Comparison of ENCODE assay signal across 9 cellular contexts in genomic region chr22:30238661-30239420, GRCh38. TPM values are rescaled to one million over a fixed set of nuclear protein-coding genes. Genes with fewer than 3 reads are reported as not detected.
DNase-seq lines count a peak whose midpoint lies in the region; ATAC-seq and TF ChIP-seq lines count a peak whose summit lies in the region.
"Had no signal": no experiment of that assay in that cellular context is flagged by ENCODE, and none has a peak within 500 bp of the region (broad histone marks: within the 10 kb centered on the region; RNA-seq: fewer than 3 reads in every experiment).

No MANE protein-coding gene starts in this region.

- CTCF ChIA-PET in HCT116 (lab: Charles Lee): interaction anchor here (0.8 to 1.0 kb wide), 2 partner anchors 17 to 24 kb away, joined by 3 read pairs; no protein-coding TSS in a partner anchor

- no peaks in the 10 kb centered on the region for H3K79me2 ChIP-seq in ACC112 (ENCODE audit: control insufficient read depth, insufficient read depth, low read length, unreplicated experiment)
- H3K79me2 ChIP-seq in HCT116 (ENCODE audit: insufficient read depth, low read length): peaks cover 13% of the 10 kb centered on the region; the same call in 1 of the 2 replicates

- DNase-seq in HCT116 (ENCODE audit: low read depth, low spot score): no peak
- DNase-seq in amniotic epithelial cell (ENCODE audit: low read depth): peak; percentile 89
- peak; percentile 92 for DNase-seq in left kidney (ENCODE audit: low read depth, low spot score)
- no peak for DNase-seq in tibial nerve (ENCODE audit: low spot score in 2 of 2)
- no peak for DNase-seq in hypothalamus (lab: John Stamatoyannopoulos, UW)
- DNase-seq: NCI-H1436 had no signal

- no peak for TF ChIP-seq RAD21 in HCT116 (IDR thresholded peaks at IDR 0.05; ENCODE audit: low read depth)

- H3K4me3 ChIP-seq in ACC112 (ENCODE audit: low read depth, low read length) (no peak overlapping the region), HCT116 (replicated peaks in 1 of 2; ENCODE audit: low read depth in 1 of 2, low read length in 2 of 2) (no peak overlapping the region), tibial nerve (no peak overlapping the region)

- no peak for TF ChIP-seq EP300 in tibial nerve (IDR thresholded peaks at IDR 0.05)

- POLR2A ChIA-PET in HCT116 (lab: Charles Lee): interaction anchor here (0.6 to 7.5 kb wide), 8 partner anchors 12 to 206 kb away, joined by 3 to 61 read pairs (median 5); no protein-coding TSS in a partner anchor

- no peaks in the 10 kb centered on the region; the same call in 1 of the 2 replicates for H3K36me3 ChIP-seq in ACC112 (ENCODE audit: insufficient read depth, low read length)
- peaks cover 4 to 23% of the 10 kb centered on the region in 2 experiments; a peak in 3 of 4 replicates for H3K36me3 ChIP-seq in HCT116 (ENCODE audit: control insufficient read depth in 1 of 2, insufficient read depth in 2 of 2, low read length in 2 of 2)
- no peaks in the 10 kb centered on the region for H3K36me3 ChIP-seq in tibial nerve

- ATAC-seq in HCT116 (peak; percentile 61), GM18868 (IDR thresholded peaks at IDR 0.05; ENCODE audit: unreplicated experiment) (no peak), HG03280 (IDR thresholded peaks at IDR 0.05; ENCODE audit: unreplicated experiment) (no peak)

- H3K4me1 ChIP-seq in ACC112 (ENCODE audit: control insufficient read depth, insufficient read depth, low read length, unreplicated experiment) (peaks cover 37% of the 10 kb centered on the region), HCT116 (ENCODE audit: control insufficient read depth in 1 of 2, insufficient read depth in 2 of 2, low read length in 2 of 2) (peaks cover 48 to 100% of the 10 kb centered on the region in 2 experiments), tibial nerve (peaks cover 0 to 27% (median 7%) of the 10 kb centered on the region in 4 donors)

- no peaks in the 10 kb centered on the region for H4K20me1 ChIP-seq in HCT116 (ENCODE audit: insufficient read depth)

- H3K27me3 ChIP-seq in ACC112 (ENCODE audit: insufficient read depth, low read length) (no peaks in the 10 kb centered on the region), HCT116 (ENCODE audit: insufficient read depth, low read length) (no peaks in the 10 kb centered on the region), tibial nerve (no peaks in the 10 kb centered on the region)

- H2AFZ ChIP-seq in ACC112 (ENCODE audit: low read length, unreplicated experiment): no peak overlapping the region
- H2AFZ ChIP-seq in HCT116 (ENCODE audit: low read depth, low read length, poor library complexity, severe bottlenecking): no peak overlapping the region

- no peak for TF ChIP-seq CTCF in HCT116 (IDR thresholded peaks at IDR 0.05 in 2 of 3, conservative IDR thresholded peaks at IDR 0.05 in 1 of 3; ENCODE audit: borderline replicate concordance in 1 of 3, insufficient read depth in 1 of 3, low read depth in 2 of 3, low read length in 2 of 3)
- TF ChIP-seq CTCF in tibial nerve (IDR thresholded peaks at IDR 0.05): no peak

- H3K9me3 ChIP-seq in HCT116 (ENCODE audit: control insufficient read depth in 1 of 2, insufficient read depth in 1 of 2, low read depth in 1 of 2, low read length in 2 of 2) (no peaks in the 10 kb centered on the region), tibial nerve (no peaks in the 10 kb centered on the region)

- no peak for TF ChIP-seq POLR2A in HCT116 (IDR thresholded peaks at IDR 0.05; ENCODE audit: borderline replicate concordance, extremely low read depth, insufficient read depth, insufficient read length)
- no peak for TF ChIP-seq POLR2A in tibial nerve (IDR thresholded peaks at IDR 0.05)

- H3K9me2 ChIP-seq in HCT116 (ENCODE audit: insufficient read depth): no peaks in the 10 kb centered on the region

- RAD21 ChIA-PET in HCT116 (lab: Charles Lee; ENCODE audit: low non-redundant PET in 1 of 2, low total read pairs in 2 of 2, uncharacterized antibody in 2 of 2, unreplicated experiment in 2 of 2): interaction anchor here (0.7 to 1.8 kb wide), 3 partner anchors 14 to 131 kb away, joined by 3 read pairs; no protein-coding TSS in a partner anchor

- peak overlapping the region; percentile 31 for H3K4me2 ChIP-seq in HCT116 (ENCODE audit: low read length)

- WGBS in tibial nerve, 2 donors: 73 to 74% methylated on average over 23 to 26 of the region's 26 CpGs

- intact Hi-C loops in HCT116 (cut with micrococcal nuclease): loop anchor here (5.0 kb wide), 1 partner anchor 132 kb away; no protein-coding TSS in a partner anchor

- BruUV-seq in HCT116 (replicated peaks; lab: Mats Ljungman, UMichigan): no TSS peak

- H3K9ac ChIP-seq in HCT116 (ENCODE audit: low read length): peak overlapping the region; percentile 42

- H3K27ac ChIP-seq in ACC112 (ENCODE audit: low read depth, low read length) (peak overlapping the region; percentile 26; the same call in 1 of the 2 replicates), HCT116 (ENCODE audit: low read depth, low read length) (peak overlapping the region; percentile 85), tibial nerve (no peak overlapping the region)

TF ChIP-seq in HCT116, 20 proteins besides CTCF, POLR2A, EP300 and RAD21:
- TF ChIP-seq SP1 (IDR thresholded peaks at IDR 0.05; ENCODE audit: low read depth) (peak; percentile 14; the same call in 1 of the 2 replicates), REST (IDR thresholded peaks at IDR 0.05; ENCODE audit: low read depth) (no peak), ZNF274 (IDR thresholded peaks at IDR 0.05; ENCODE audit: low read depth, low read length) (no peak), CBX3 (IDR thresholded peaks at IDR 0.05; ENCODE audit: low read depth) (no peak), MAX (IDR thresholded peaks at IDR 0.05) (peak; percentile 50), CEBPB (IDR thresholded peaks at IDR 0.05; ENCODE audit: low read depth) (no peak), EZH2phosphoT487 (IDR thresholded peaks at IDR 0.05; ENCODE audit: borderline replicate concordance) (no peak), ATF3 (IDR thresholded peaks at IDR 0.05) (no peak), SIN3A (IDR thresholded peaks at IDR 0.05; ENCODE audit: low read depth) (no peak), SRF (IDR thresholded peaks at IDR 0.05; ENCODE audit: low read depth) (no peak), JUND (IDR thresholded peaks at IDR 0.05) (no peak), POLR2AphosphoS5 (IDR thresholded peaks at IDR 0.05; ENCODE audit: low read depth, low read length) (0 out of 2 replicates have a peak, but pooled peaks have one; percentile 16), ELF1 (IDR thresholded peaks at IDR 0.05; ENCODE audit: borderline replicate concordance, low read depth) (no peak), EZH2 (IDR thresholded peaks at IDR 0.05) (no peak)
TF ChIP-seq in HCT116: peak in this region for 3.

RNA-seq across cellular contexts. Expression of gene LIF, which starts 7.7 kb away (rescaled TPM):
- 75.4 TPM for total RNA-seq in HCT116 (2021; ENCODE audit: unreplicated experiment)
- polyA plus RNA-seq in HCT116 (2012): 105 and 129 TPM in 2 replicates
- total RNA-seq in tibial nerve: under 1 TPM; 0.30 to 0.84 (median 0.72) TPM

RNA-seq across cellular contexts. Expression of gene OSM, which starts 27.8 kb away (rescaled TPM):
- total RNA-seq in HCT116 (2021; ENCODE audit: unreplicated experiment): not detected
- polyA plus RNA-seq in HCT116 (2012): 0.04 and 0.05 TPM in 2 replicates
- total RNA-seq in tibial nerve: 10 to 100 TPM in 1 of 4 donors, 1 to 10 TPM in 3; 1.4 to 19.7 (median 4.2) TPM

RNA-seq across cellular contexts. Expression of gene CASTOR1, which starts 50.5 kb away (rescaled TPM):
- total RNA-seq in HCT116 (2021; ENCODE audit: unreplicated experiment) (6.5 TPM), tibial nerve (10 to 100 TPM; 38.7 to 57.9 (median 45.3) TPM)
- 5.2 and 5.6 TPM in 2 replicates for polyA plus RNA-seq in HCT116 (2012)

Comparison
In these comparisons a context has a peak if more than half of its experiments do, and no peak if none do; other contexts are left out.
1. H3K27ac ChIP-seq: peak in ACC112 (single experiment) and HCT116 (single experiment); none in tibial nerve (0 of 4).
2. DNase-seq: peak in amniotic epithelial cell (single experiment) and left kidney (single experiment); none in HCT116 (single experiment), tibial nerve (0 of 2) and hypothalamus (0 of 51).
3. RNA of gene LIF, which starts 7.7 kb away (total RNA-seq): 75.4 TPM in HCT116 (single experiment); 0.30 to 0.84 TPM in tibial nerve; every median in the first group is over 10 times any median in the second.